Comparison of ENCODE assay signal across 8 cellular contexts in genomic region chr2:159185401-159186130, GRCh38.
DNase-seq lines count a peak whose midpoint lies in the region; ATAC-seq lines count a peak whose summit lies in the region.

No MANE protein-coding gene starts in this region.

- DNase-seq in SK-MEL-5 (ENCODE audit: low read depth, low spot score) (peak; percentile 40), iPS-NIHi11 (ENCODE audit: low spot score) (peak; percentile 64), NCI-H2107 treated with DMSO at 0.1 percent for 48 hours (lab: John Stamatoyannopoulos, UW; ENCODE audit: unreplicated experiment) (no peak), amniotic stem cell (lab: John Stamatoyannopoulos, UW) (no peak), dedifferentiated amniotic fluid mesenchymal stem cell (ENCODE audit: extremely low spot score) (no peak)

- H3K4me2 ChIP-seq in BLaER1 treated with 17β-estradiol and CSF1 and Interleukin-3, amounts not matched to agents 10 nM and 100 nM, result peak overlapping the region; percentile 60 to 85 (median 78)

- H3K9me3 ChIP-seq in BLaER1 treated with 17β-estradiol and CSF1 and Interleukin-3, amounts not matched to agents 10 nM and 100 nM (replicated peaks in 1 of 11), result no peaks in the 10 kb centered on the region

- no peaks in the 10 kb centered on the region for H3K27me3 ChIP-seq in BLaER1 treated with 17β-estradiol and CSF1 and Interleukin-3, amounts not matched to agents 10 nM and 100 nM

- no peaks in the 10 kb centered on the region for H3K36me3 ChIP-seq in BLaER1 treated with 17β-estradiol and CSF1 and Interleukin-3, amounts not matched to agents 10 nM and 100 nM

- peak; percentile 65 for ATAC-seq in GM18907 (IDR thresholded peaks at IDR 0.05; ENCODE audit: unreplicated experiment)
- peak; percentile 58 for ATAC-seq in HG03097 (IDR thresholded peaks at IDR 0.05; ENCODE audit: low FRiP score, unreplicated experiment)

- peak overlapping the region in 2 of 10 experiments; percentile 13 to 35; a peak in 4 of 20 replicates for H3K4me3 ChIP-seq in BLaER1 treated with 17β-estradiol and CSF1 and Interleukin-3, amounts not matched to agents 10 nM and 100 nM

- peak overlapping the region in 3 of 11 experiments; percentile 5 to 44 (median 40); a peak in 7 of 22 replicates for H3K9ac ChIP-seq in BLaER1 treated with 17β-estradiol and CSF1 and Interleukin-3, amounts not matched to agents 10 nM and 100 nM

- no peaks in the 10 kb centered on the region for H4K20me1 ChIP-seq in BLaER1 treated with 17β-estradiol and CSF1 and Interleukin-3, amounts not matched to agents 10 nM and 100 nM

- H3K27ac ChIP-seq in BLaER1 treated with 17β-estradiol and CSF1 and Interleukin-3, amounts not matched to agents 10 nM and 100 nM, result peak overlapping the region in 8 of 11 experiments; percentile 27 to 60 (median 42); a peak in 15 of 22 replicates

- in situ Hi-C loops in SK-MEL-5 (cut with HindIII; ENCODE audit: low pct_unique_long_range_greater_than_20kb, low sequenced_read_pairs), result no loop called here

- H3K4me1 ChIP-seq in BLaER1 treated with 17β-estradiol and CSF1 and Interleukin-3, amounts not matched to agents 10 nM and 100 nM, result peaks cover 23 to 64% (median 46%) of the 10 kb centered on the region in 10 experiments

Comparison
In these comparisons a context has a peak if more than half of its experiments do, and no peak if none do; other contexts are left out.
1. DNase-seq: peak in SK-MEL-5 (single experiment) and iPS-NIHi11 (single experiment); none in NCI-H2107 treated with DMSO at 0.1 percent for 48 hours (single experiment), amniotic stem cell (single experiment) and dedifferentiated amniotic fluid mesenchymal stem cell (single experiment).